1 cellular context compared by ENCODE assay signal in the genomic region with DNA sequence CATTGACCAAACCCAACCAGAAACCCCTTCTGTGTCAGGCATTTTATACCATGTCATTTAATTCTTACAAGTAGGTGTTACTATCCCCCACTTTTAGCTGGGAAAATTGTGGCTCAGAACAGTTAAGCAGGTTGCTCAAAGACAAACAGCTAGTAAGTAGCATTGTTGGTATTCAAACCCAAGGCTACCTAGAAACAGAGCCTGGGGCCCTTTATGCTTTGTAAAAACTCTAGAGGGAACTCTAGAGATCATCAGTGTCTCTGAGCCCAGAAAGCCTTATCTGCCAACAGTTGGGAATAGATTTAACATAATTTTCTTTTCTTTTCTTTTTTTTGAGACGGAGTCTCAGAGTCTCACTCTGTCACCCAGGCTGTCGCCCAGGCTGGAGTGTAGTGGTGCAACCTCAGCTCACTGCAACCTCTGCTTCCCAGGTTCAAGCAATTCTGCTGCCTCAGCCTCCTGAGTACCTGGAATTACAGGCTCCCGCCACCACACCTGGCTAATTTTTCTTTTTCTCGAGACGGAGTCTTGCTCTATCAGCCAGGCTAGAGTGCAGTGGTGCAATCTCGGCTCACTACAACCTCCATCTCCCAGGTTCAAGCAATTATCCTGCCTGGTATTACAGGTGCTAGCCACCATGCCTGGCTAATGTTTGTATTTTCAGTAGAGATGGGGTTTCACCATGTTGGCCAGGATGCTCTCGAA.
TF ChIP-seq lines count a peak whose summit lies in the region.

No MANE protein-coding gene starts in this region.

TF ChIP-seq in SK-N-SH treated with all-trans-retinoic acid at 6 μM for 48 hours, 23 proteins besides CTCF, POLR2A, EP300 and RAD21 (continued from another document):
- TF ChIP-seq, protein P1, sequence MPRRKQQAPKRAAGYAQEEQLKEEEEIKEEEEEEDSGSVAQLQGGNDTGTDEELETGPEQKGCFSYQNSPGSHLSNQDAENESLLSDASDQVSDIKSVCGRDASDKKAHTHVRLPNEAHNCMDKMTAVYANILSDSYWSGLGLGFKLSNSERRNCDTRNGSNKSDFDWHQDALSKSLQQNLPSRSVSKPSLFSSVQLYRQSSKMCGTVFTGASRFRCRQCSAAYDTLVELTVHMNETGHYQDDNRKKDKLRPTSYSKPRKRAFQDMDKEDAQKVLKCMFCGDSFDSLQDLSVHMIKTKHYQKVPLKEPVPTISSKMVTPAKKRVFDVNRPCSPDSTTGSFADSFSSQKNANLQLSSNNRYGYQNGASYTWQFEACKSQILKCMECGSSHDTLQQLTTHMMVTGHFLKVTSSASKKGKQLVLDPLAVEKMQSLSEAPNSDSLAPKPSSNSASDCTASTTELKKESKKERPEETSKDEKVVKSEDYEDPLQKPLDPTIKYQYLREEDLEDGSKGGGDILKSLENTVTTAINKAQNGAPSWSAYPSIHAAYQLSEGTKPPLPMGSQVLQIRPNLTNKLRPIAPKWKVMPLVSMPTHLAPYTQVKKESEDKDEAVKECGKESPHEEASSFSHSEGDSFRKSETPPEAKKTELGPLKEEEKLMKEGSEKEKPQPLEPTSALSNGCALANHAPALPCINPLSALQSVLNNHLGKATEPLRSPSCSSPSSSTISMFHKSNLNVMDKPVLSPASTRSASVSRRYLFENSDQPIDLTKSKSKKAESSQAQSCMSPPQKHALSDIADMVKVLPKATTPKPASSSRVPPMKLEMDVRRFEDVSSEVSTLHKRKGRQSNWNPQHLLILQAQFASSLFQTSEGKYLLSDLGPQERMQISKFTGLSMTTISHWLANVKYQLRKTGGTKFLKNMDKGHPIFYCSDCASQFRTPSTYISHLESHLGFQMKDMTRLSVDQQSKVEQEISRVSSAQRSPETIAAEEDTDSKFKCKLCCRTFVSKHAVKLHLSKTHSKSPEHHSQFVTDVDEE (CRISPR knock-in tag; IDR thresholded peaks at IDR 0.05) = no peak
- TF ChIP-seq ZNF565 (CRISPR knock-in tag; conservative IDR thresholded peaks at IDR 0.05; ENCODE audit: low read depth) (no peak), BACH2 (CRISPR knock-in tag; IDR thresholded peaks at IDR 0.05; ENCODE audit: borderline replicate concordance) (no peak), PPARA (CRISPR knock-in tag; IDR thresholded peaks at IDR 0.05; ENCODE audit: borderline replicate concordance) (no peak)
TF ChIP-seq in SK-N-SH treated with all-trans-retinoic acid at 6 μM for 48 hours: peak in this region for 0.
